In genomic region chr3:120151796-120152195, GRCh38 we compare ENCODE assay signal across 22 cellular contexts.
"Had no signal": no experiment of that assay in that cellular context is flagged by ENCODE, and none has a peak within 500 bp of the region (broad histone marks: within the 10 kb centered on the region; RNA-seq: fewer than 3 reads in every experiment).

No MANE protein-coding gene starts in this region.

- H3K27ac Mint-ChIP-seq: activated CD8-positive, alpha-beta T cell treated with anti-CD3 and anti-CD28 coated beads, Interleukin-2, amount 10 ng/mL, durations not matched to agents 7 days and 5 days; activated naive CD4-positive, alpha-beta T cell treated with anti-CD3 and anti-CD28 coated beads, Interleukin-2, amount 50 U/mL, for 24 hours; T-helper 1 cell treated with Interleukin-12 subunit alpha and Interleukin-12 subunit beta and Interleukin-4 antibody, amounts not matched to agents 30 μg/mL and 1 μg/mL, for 36 hours had no signal

- ATAC-seq: activated CD4-positive, CD25-positive, alpha-beta regulatory T cell treated with anti-CD3 and anti-CD28 coated beads, Interleukin-2, amount 50 U/mL, for 24 hours; activated CD8-positive, alpha-beta T cell treated with anti-CD3 and anti-CD28 coated beads, Interleukin-2, amount 10 ng/mL, durations not matched to agents 7 days and 5 days had no signal

- DNase-seq: activated CD4-positive, alpha-beta T cell treated with anti-CD3 and anti-CD28 coated beads for 48 hours; activated CD4-positive, alpha-beta T cell treated with anti-CD3 and anti-CD28 coated beads, Interleukin-2, amount 50 U/mL, for 4 hours; activated CD8-positive, alpha-beta memory T cell treated with anti-CD3 and anti-CD28 coated beads, Interleukin-2, amount 50 U/mL, for 48 hours; activated CD8-positive, alpha-beta T cell treated with anti-CD3 and anti-CD28 coated beads, Interleukin-2, amount 10 ng/mL, durations not matched to agents 7 days and 5 days; activated T-cell treated with anti-CD3 and anti-CD28 coated beads, Interleukin-2, amount 50 U/mL, for 1 hour; aorta; Kasumi-1; KBM-7; NCI-H1105; NCI-H1436; NCI-H1694 treated with DMSO at 0.1 percent for 48 hours; NCI-H2029 treated with DMSO at 0.1 percent for 48 hours; NCI-H345; NCI-H510A; NCI-H526 treated with DMSO at 0.1 percent for 48 hours; NCI-H82; Peyer's patch; SHP77 treated with DMSO at 0.1 percent for 48 hours had no signal

- H3K4me1 ChIP-seq: breast epithelium had no signal

- H3K27ac ChIP-seq: breast epithelium, Peyer's patch had no signal

- H3K4me3 ChIP-seq: breast epithelium, Peyer's patch had no signal

- H3K4me3 Mint-ChIP-seq: activated CD8-positive, alpha-beta T cell treated with anti-CD3 and anti-CD28 coated beads, Interleukin-2, amount 10 ng/mL, durations not matched to agents 7 days and 5 days; activated naive CD4-positive, alpha-beta T cell treated with anti-CD3 and anti-CD28 coated beads, Interleukin-2, amount 50 U/mL, for 24 hours; T-helper 1 cell treated with Interleukin-12 subunit alpha and Interleukin-12 subunit beta and Interleukin-4 antibody, amounts not matched to agents 30 μg/mL and 1 μg/mL, for 36 hours had no signal

- H3K27me3 ChIP-seq: breast epithelium, Peyer's patch had no signal

- H3K36me3 ChIP-seq: breast epithelium, Peyer's patch had no signal
